2 cellular contexts compared by ENCODE assay signal in genomic region chr10:102113261-102113955, GRCh38.
TF ChIP-seq lines count a peak whose summit lies in the region.

No MANE protein-coding gene starts in this region.

TF ChIP-seq in SK-N-SH, 30 proteins besides CTCF, POLR2A, EP300 and RAD21 (continued from another document):
- TF ChIP-seq MXI1 (IDR thresholded peaks at IDR 0.05; ENCODE audit: low read depth, low read length) (peak; percentile 17; the same call in 1 of the 2 replicates), YY1 (IDR thresholded peaks at IDR 0.05; ENCODE audit: low read depth) (no peak)

TF ChIP-seq in SK-N-SH treated with all-trans-retinoic acid at 6 μM for 48 hours, 23 proteins besides CTCF, POLR2A, EP300 and RAD21:
- TF ChIP-seq CREB5 (CRISPR knock-in tag; IDR thresholded peaks at IDR 0.05; ENCODE audit: low read depth): no peak
- TF ChIP-seq ESRRG (CRISPR knock-in tag; IDR thresholded peaks at IDR 0.05): no peak
- no peak for TF ChIP-seq ARNTL (CRISPR knock-in tag; IDR thresholded peaks at IDR 0.05; ENCODE audit: borderline replicate concordance, low read depth)
- no peak for TF ChIP-seq TCF4 (CRISPR knock-in tag; IDR thresholded peaks at IDR 0.05; ENCODE audit: borderline replicate concordance)
- no peak for TF ChIP-seq ZFP30 (CRISPR knock-in tag; IDR thresholded peaks at IDR 0.05)
- no peak for TF ChIP-seq OSR1 (CRISPR knock-in tag; IDR thresholded peaks at IDR 0.05)
- TF ChIP-seq RARB (CRISPR knock-in tag; IDR thresholded peaks at IDR 0.05): no peak
- no peak for TF ChIP-seq GLIS3 (CRISPR knock-in tag; IDR thresholded peaks at IDR 0.05)
- no peak for TF ChIP-seq CSDC2 (CRISPR knock-in tag; IDR thresholded peaks at IDR 0.05)
- TF ChIP-seq ZNF565 (CRISPR knock-in tag; conservative IDR thresholded peaks at IDR 0.05; ENCODE audit: low read depth): no peak
- no peak for TF ChIP-seq POU6F1 (CRISPR knock-in tag; IDR thresholded peaks at IDR 0.05; ENCODE audit: borderline replicate concordance, low read depth)
- TF ChIP-seq ZC3H10 (CRISPR knock-in tag; IDR thresholded peaks at IDR 0.05): no peak
- no peak for TF ChIP-seq ZNF70 (CRISPR knock-in tag; IDR thresholded peaks at IDR 0.05)
- no peak for TF ChIP-seq SNAI2 (CRISPR knock-in tag; IDR thresholded peaks at IDR 0.05)
- no peak for TF ChIP-seq ZFP3 (CRISPR knock-in tag; IDR thresholded peaks at IDR 0.05)
- no peak for TF ChIP-seq PPARA (CRISPR knock-in tag; IDR thresholded peaks at IDR 0.05; ENCODE audit: borderline replicate concordance)
- no peak for TF ChIP-seq TOX (CRISPR knock-in tag; IDR thresholded peaks at IDR 0.05; ENCODE audit: borderline replicate concordance)
- no peak for TF ChIP-seq ISL1 (CRISPR knock-in tag; IDR thresholded peaks at IDR 0.05)
- no peak for TF ChIP-seq TSHZ2 (CRISPR knock-in tag; IDR thresholded peaks at IDR 0.05)
- no peak for TF ChIP-seq CSRNP3 (CRISPR knock-in tag; IDR thresholded peaks at IDR 0.05)
